ENCODE assay signal across 17 cellular contexts in the genomic region with DNA sequence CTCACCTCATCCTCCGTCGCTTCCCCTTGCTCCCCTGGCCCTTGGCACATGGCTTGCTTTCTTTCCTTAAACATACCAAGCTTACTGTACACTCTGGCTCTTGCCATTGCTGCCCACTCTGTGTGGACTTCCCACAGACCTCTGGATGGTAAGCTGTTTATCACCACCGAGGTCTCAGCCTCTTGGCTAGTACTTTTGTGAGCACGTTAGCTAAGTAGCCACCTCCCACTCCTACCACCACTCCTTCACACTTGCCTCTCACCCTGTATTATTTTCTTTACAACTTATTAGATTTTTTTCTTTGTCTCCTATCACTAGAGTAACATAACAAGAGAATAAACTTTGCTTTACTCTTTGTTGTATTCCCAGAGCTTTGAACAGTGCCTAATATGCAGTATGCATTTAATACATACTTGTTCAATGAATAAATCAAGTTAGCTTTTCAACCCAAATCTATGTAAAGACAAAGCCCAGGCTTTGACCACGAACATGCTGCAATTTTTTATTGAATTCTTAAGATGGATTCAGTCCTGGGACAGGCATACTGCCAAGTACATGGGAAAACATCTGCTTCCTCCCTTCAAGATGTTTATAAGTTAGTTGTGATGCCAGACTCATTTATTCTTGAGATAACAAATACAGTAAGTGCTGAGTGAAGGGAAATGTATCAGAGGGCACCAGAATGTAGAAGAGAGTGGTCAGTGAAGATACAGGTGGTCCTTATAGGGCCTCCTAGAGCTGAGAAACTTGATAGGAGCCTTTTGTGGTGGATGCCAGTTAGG. TPM values are rescaled to one million over a fixed set of nuclear protein-coding genes. Genes with fewer than 3 reads are reported as not detected.
DNase-seq lines count a peak whose midpoint lies in the region; FAIRE-seq and TF ChIP-seq lines count a peak whose summit lies in the region.
"Had no signal": no experiment of that assay in that cellular context is flagged by ENCODE, and none has a peak within 500 bp of the region (broad histone marks: within the 10 kb centered on the region; RNA-seq: fewer than 3 reads in every experiment).

No MANE protein-coding gene starts in this region.

- no peak overlapping the region for H3K27ac ChIP-seq in endothelial cell of umbilical vein (ENCODE audit: insufficient read depth, low read depth, low read length)
- H3K27ac ChIP-seq: right atrium auricular region, VCaP had no signal

- H3K36me3 ChIP-seq in endothelial cell of umbilical vein (ENCODE audit: control insufficient read depth in 2 of 2, extremely low read depth in 1 of 2, insufficient read depth in 2 of 2, low read length in 2 of 2), result no peaks in the 10 kb centered on the region
- H3K36me3 ChIP-seq: esophagus squamous epithelium, right atrium auricular region had no signal

- H3K4me1 ChIP-seq in endothelial cell of umbilical vein (ENCODE audit: control insufficient read depth, extremely low read depth, insufficient read depth, low read length), result no peaks in the 10 kb centered on the region
- H3K4me1 ChIP-seq: right atrium auricular region had no signal

- TF ChIP-seq POLR2A in endothelial cell of umbilical vein (IDR thresholded peaks at IDR 0.05; ENCODE audit: low read depth, low read length), result no peak

- dilution Hi-C loops in endothelial cell of umbilical vein (cut with MboI; ENCODE audit: extremely low pct_ligation_motif_present, low sequenced_read_pairs), result no loop called here

- DNase-seq in DMS 273 treated with DMSO at 0.1 percent for 48 hours (lab: John Stamatoyannopoulos, UW) (peak; percentile 72), Kasumi-1 (lab: John Stamatoyannopoulos, UW) (peak; percentile 44 to 49), endothelial cell of umbilical vein (ENCODE audit: low read depth, low spot score) (peak; percentile 97), non-pigmented ciliary epithelial cell (ENCODE audit: low read depth) (peak; percentile 49), inferior parietal cortex (ENCODE audit: extremely low spot score) (no peak), HK-2 (ENCODE audit: unreplicated experiment) (no peak)
- DNase-seq in activated T-cell treated with anti-CD3 and anti-CD28 coated beads, Interleukin-2, amount 50 U/mL, for 1 hour, result no peak
- no peak for DNase-seq in stimulated activated CD4-positive, alpha-beta T cell treated with anti-CD3 and anti-CD28 coated beads, Interleukin-4, amount 100 ng/mL, for 24 hours
- DNase-seq: activated naive CD4-positive, alpha-beta T cell treated with anti-CD3 and anti-CD28 coated beads, Interleukin-2, amount 50 U/mL, for 16 hours; esophagus squamous epithelium; NCI-H2029; NK-92 treated with Interleukin-12 subunit alpha and Interleukin-12 subunit beta, amount 100 ng/mL, for 24 hours had no signal

- no peaks in the 10 kb centered on the region for H3K79me2 ChIP-seq in endothelial cell of umbilical vein (ENCODE audit: control insufficient read depth, insufficient read depth, low read length)

- H3K9me3 ChIP-seq in endothelial cell of umbilical vein (replicated peaks; ENCODE audit: control insufficient read depth, insufficient read depth, low read length), result no peaks in the 10 kb centered on the region
- H3K9me3 ChIP-seq: esophagus squamous epithelium, right atrium auricular region had no signal

- CTCF ChIA-PET in endothelial cell of umbilical vein (lab: Charles Lee), result interaction anchor here (0.7 to 1.5 kb wide), 6 partner anchors 9 to 120 kb away, joined by 3 to 5 read pairs (median 3); no protein-coding TSS in a partner anchor

- BruUV-seq in endothelial cell of umbilical vein (replicated peaks; lab: Mats Ljungman, UMichigan), result no TSS peak

- no peak overlapping the region for H2AFZ ChIP-seq in endothelial cell of umbilical vein (ENCODE audit: low read depth, low read length)

- H3K9ac ChIP-seq in endothelial cell of umbilical vein (replicated peaks; ENCODE audit: extremely low read depth, insufficient read depth, low read length), result no peak overlapping the region

- H4K20me1 ChIP-seq in endothelial cell of umbilical vein (replicated peaks; ENCODE audit: control insufficient read depth, extremely low read depth, insufficient read depth, low read length), result no peaks in the 10 kb centered on the region

- intact Hi-C loops in endothelial cell of umbilical vein (cut with micrococcal nuclease), result loop anchor here (1.0 kb wide), 2 partner anchors 36 to 39 kb away; no protein-coding TSS in a partner anchor

- no peak overlapping the region for H3K4me3 ChIP-seq in endothelial cell of umbilical vein (replicated peaks in 1 of 3; ENCODE audit: insufficient read depth in 1 of 3, low read depth in 1 of 3, low read length in 3 of 3)
- H3K4me3 ChIP-seq: esophagus squamous epithelium, right atrium auricular region had no signal

- H3K9me1 ChIP-seq in endothelial cell of umbilical vein (replicated peaks; ENCODE audit: control insufficient read depth, extremely low read depth, insufficient read depth, low read length), result no peaks in the 10 kb centered on the region

- no peak overlapping the region for H3K4me2 ChIP-seq in endothelial cell of umbilical vein (ENCODE audit: insufficient read depth, low read length)

- no peak for TF ChIP-seq CTCF in endothelial cell of umbilical vein (IDR thresholded peaks at IDR 0.05; ENCODE audit: extremely low read depth in 1 of 2, insufficient read depth in 1 of 2, low read depth in 1 of 2, low read length in 2 of 2)

- peaks cover 3 to 10% of the 10 kb centered on the region in 2 experiments for H3K27me3 ChIP-seq in endothelial cell of umbilical vein (ENCODE audit: control insufficient read depth in 2 of 2, insufficient read depth in 2 of 2, low read length in 2 of 2)
- H3K27me3 ChIP-seq: right atrium auricular region had no signal

- FAIRE-seq in endothelial cell of umbilical vein (lab: Jason Lieb, UNC), result peak; percentile 78
- FAIRE-seq: keratinocyte had no signal

- POLR2A ChIA-PET in endothelial cell of umbilical vein (lab: Charles Lee), result no interaction called here

TF ChIP-seq in endothelial cell of umbilical vein, 7 proteins besides CTCF, POLR2A, EP300 and RAD21:
- TF ChIP-seq, protein P1, sequence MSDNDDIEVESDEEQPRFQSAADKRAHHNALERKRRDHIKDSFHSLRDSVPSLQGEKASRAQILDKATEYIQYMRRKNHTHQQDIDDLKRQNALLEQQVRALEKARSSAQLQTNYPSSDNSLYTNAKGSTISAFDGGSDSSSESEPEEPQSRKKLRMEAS (IDR thresholded peaks at IDR 0.05; ENCODE audit: insufficient read depth, insufficient read length), result no peak
- TF ChIP-seq MYC (IDR thresholded peaks at IDR 0.05; ENCODE audit: low read depth, low read length) (no peak), FOS (IDR thresholded peaks at IDR 0.05; ENCODE audit: borderline replicate concordance, insufficient read depth, low read length) (no peak), EZH2 (IDR thresholded peaks at IDR 0.05; ENCODE audit: borderline replicate concordance, low read depth, low read length, severe bottlenecking) (no peak), GATA2 (IDR thresholded peaks at IDR 0.05; ENCODE audit: insufficient read depth, insufficient read length, low read depth, low read length) (no peak), POLR2AphosphoS5 (IDR thresholded peaks at IDR 0.05; ENCODE audit: insufficient read depth, low read depth, low read length) (no peak), JUN (IDR thresholded peaks at IDR 0.05; ENCODE audit: borderline replicate concordance, insufficient read depth, insufficient read length, low read depth) (no peak)

RNA-seq across cellular contexts. Expression of gene MSGN1, which starts 24.9 kb away (rescaled TPM):
- total RNA-seq in endothelial cell of umbilical vein, result not detected in 2 replicates
- not detected in 2 replicates for polyA plus RNA-seq in endothelial cell of umbilical vein
- not detected in 2 replicates for polyA plus RNA-seq in endothelial cell of umbilical vein (2011; cell fraction: cytosol; rRNA removed)
- polyA plus RNA-seq in endothelial cell of umbilical vein (2011; cell fraction: nucleus; rRNA removed), result not detected in 2 replicates
- polyA plus RNA-seq in endothelial cell of umbilical vein (2012), result not detected in 2 replicates
- not detected in 2 replicates for polyA minus RNA-seq in endothelial cell of umbilical vein
- polyA minus RNA-seq in endothelial cell of umbilical vein (2011; cell fraction: cytosol; rRNA and poly(A)+ RNA removed), result not detected
- polyA minus RNA-seq in endothelial cell of umbilical vein (2011; cell fraction: nucleus; rRNA and poly(A)+ RNA removed), result not detected in 2 replicates
- total RNA-seq: activated CD8-positive, alpha-beta memory T cell treated with anti-CD3 and anti-CD28 coated beads for 36 hours; chondrocyte; esophagus squamous epithelium; right atrium auricular region had no signal

RNA-seq across cellular contexts. Expression of gene GEN1, which starts 37.4 kb away (rescaled TPM):
- total RNA-seq in endothelial cell of umbilical vein, result 20.8 and 29.6 TPM in 2 replicates
- 6.9 and 8.1 TPM in 2 replicates for polyA plus RNA-seq in endothelial cell of umbilical vein
- polyA plus RNA-seq in endothelial cell of umbilical vein (2011; cell fraction: cytosol; rRNA removed), result 4.1 and 4.7 TPM in 2 replicates
- 52.2 and 70.3 TPM in 2 replicates for polyA plus RNA-seq in endothelial cell of umbilical vein (2011; cell fraction: nucleus; rRNA removed)
- 6.7 and 11.7 TPM in 2 replicates for polyA plus RNA-seq in endothelial cell of umbilical vein (2012)
- 30.0 and 39.7 TPM in 2 replicates for polyA minus RNA-seq in endothelial cell of umbilical vein
- polyA minus RNA-seq in endothelial cell of umbilical vein (2011; cell fraction: cytosol; rRNA and poly(A)+ RNA removed), result 6.7 TPM
- 95.3 and 119 TPM in 2 replicates for polyA minus RNA-seq in endothelial cell of umbilical vein (2011; cell fraction: nucleus; rRNA and poly(A)+ RNA removed)

RNA-seq across cellular contexts. Expression of gene SMC6, which starts 37.7 kb away (rescaled TPM):
- total RNA-seq in endothelial cell of umbilical vein, result 35.4 and 38.3 TPM in 2 replicates
- 6.4 and 7.7 TPM in 2 replicates for polyA plus RNA-seq in endothelial cell of umbilical vein
- 11.2 and 12.2 TPM in 2 replicates for polyA plus RNA-seq in endothelial cell of umbilical vein (2011; cell fraction: cytosol; rRNA removed)
- 42.7 and 60.6 TPM in 2 replicates for polyA plus RNA-seq in endothelial cell of umbilical vein (2011; cell fraction: nucleus; rRNA removed)
- 28.9 and 32.9 TPM in 2 replicates for polyA plus RNA-seq in endothelial cell of umbilical vein (2012)
- 20.4 and 24.5 TPM in 2 replicates for polyA minus RNA-seq in endothelial cell of umbilical vein
- polyA minus RNA-seq in endothelial cell of umbilical vein (2011; cell fraction: cytosol; rRNA and poly(A)+ RNA removed), result 10.4 TPM
- polyA minus RNA-seq in endothelial cell of umbilical vein (2011; cell fraction: nucleus; rRNA and poly(A)+ RNA removed), result 44.2 and 58.2 TPM in 2 replicates

Comparison
In these comparisons a context has a peak if more than half of its experiments do, and no peak if none do; other contexts are left out.
1. DNase-seq: peak in DMS 273 treated with DMSO at 0.1 percent for 48 hours (single experiment), Kasumi-1 (2 of 2), endothelial cell of umbilical vein (single experiment) and non-pigmented ciliary epithelial cell (single experiment); none in inferior parietal cortex (single experiment), activated T-cell treated with anti-CD3 and anti-CD28 coated beads, Interleukin-2, amount 50 U/mL, for 1 hour (single experiment), HK-2 (single experiment) and stimulated activated CD4-positive, alpha-beta T cell treated with anti-CD3 and anti-CD28 coated beads, Interleukin-4, amount 100 ng/mL, for 24 hours (single experiment).